In the genomic region with DNA sequence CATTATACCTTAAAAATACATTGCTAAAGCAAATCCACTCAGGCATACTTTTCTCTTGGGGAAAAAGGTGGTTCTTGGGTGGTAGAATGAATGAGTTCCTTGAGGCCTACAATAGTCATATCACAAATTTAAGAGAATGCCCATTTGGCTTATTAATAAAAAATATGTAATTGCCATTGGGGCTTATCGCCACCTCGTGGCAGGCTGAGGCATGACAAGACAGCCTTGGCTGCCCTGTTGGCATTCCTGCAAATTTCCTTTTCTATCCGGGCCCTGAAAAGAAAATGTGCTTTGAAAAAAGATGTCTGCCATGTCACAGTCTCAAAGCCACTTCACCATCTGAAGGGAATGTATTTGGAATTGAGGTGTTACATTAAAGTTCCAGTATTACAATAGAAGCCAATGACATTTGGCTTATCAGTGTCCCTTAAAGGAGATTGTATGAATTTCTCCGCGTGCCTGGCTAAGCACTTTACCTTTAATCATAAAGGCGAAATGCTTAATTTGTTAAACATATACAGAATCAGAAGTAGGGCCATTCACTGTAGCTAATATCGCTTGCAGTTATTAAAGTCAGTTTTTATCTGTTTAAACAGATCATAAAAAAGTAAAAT, we compare ENCODE assay signal across 8 cellular contexts.
DNase-seq lines count a peak whose midpoint lies in the region; ATAC-seq and TF ChIP-seq lines count a peak whose summit lies in the region.

No MANE protein-coding gene starts in this region.

- dilution Hi-C loops in mammary epithelial cell (cut with HindIII; ENCODE audit: low sequenced_read_pairs), result no loop called here

- no peaks in the 10 kb centered on the region for H3K27me3 ChIP-seq in mammary epithelial cell (ENCODE audit: insufficient read depth, low read length)

- no peaks in the 10 kb centered on the region for H3K36me3 ChIP-seq in mammary epithelial cell (ENCODE audit: insufficient read depth, low read length)

- intact Hi-C loops in mammary epithelial cell (cut with micrococcal nuclease), result loop anchor here (1.0 to 10.0 kb wide), 3 partner anchors 68 to 252 kb away; no protein-coding TSS in a partner anchor

- H3K9ac ChIP-seq in mammary epithelial cell (ENCODE audit: insufficient read depth, low read length), result no peak overlapping the region

- H3K4me3 ChIP-seq in mammary epithelial cell (replicated peaks in 1 of 3; ENCODE audit: insufficient read depth in 1 of 3, low read depth in 2 of 3, low read length in 3 of 3), result no peak overlapping the region

- 37% methylated on average over 7 of the region's 7 CpGs for WGBS in mammary epithelial cell (ENCODE audit: low coverage, missing lambda C conversion rate)

- CTCF ChIA-PET in mammary epithelial cell (lab: Charles Lee; ENCODE audit: low non-redundant PET), result interaction anchor here (0.7 kb wide), 1 partner anchor 1386 kb away, joined by 3 read pairs; no protein-coding TSS in a partner anchor

- H4K20me1 ChIP-seq in mammary epithelial cell (ENCODE audit: insufficient read depth, low read length), result no peaks in the 10 kb centered on the region

- no TSS peak for BruUV-seq in mammary epithelial cell (replicated peaks; lab: Mats Ljungman, UMichigan)

- no peak overlapping the region for H2AFZ ChIP-seq in mammary epithelial cell (ENCODE audit: low read depth, low read length)

- DNase-seq in AG08395 (ENCODE audit: low spot score) (peak; percentile 58), SK-N-DZ (ENCODE audit: low spot score) (peak; percentile 42), mammary epithelial cell (no peak), left lobe of liver (ENCODE audit: low spot score) (no peak)
- DNase-seq in stimulated activated naive CD4-positive, alpha-beta T cell treated with Interleukin-2 at 50 U/mL for 16 hours (lab: John Stamatoyannopoulos, UW), result peak; percentile 8

- in situ Hi-C loops in mammary epithelial cell (cut with MboI; ENCODE audit: low sequenced_read_pairs in 2 of 2), result no loop called here

- H3K79me2 ChIP-seq in mammary epithelial cell (ENCODE audit: insufficient read depth, low read length), result no peaks in the 10 kb centered on the region

- no peak overlapping the region for H3K4me2 ChIP-seq in mammary epithelial cell (ENCODE audit: insufficient read depth, low read depth, low read length)

- TF ChIP-seq CTCF in GM12874 (IDR thresholded peaks at IDR 0.05; ENCODE audit: insufficient read depth, low read depth, low read length), result peak; percentile 85
- peak; percentile 84 to 89 for TF ChIP-seq CTCF in mammary epithelial cell (conservative IDR thresholded peaks at IDR 0.05 in 1 of 2, IDR thresholded peaks at IDR 0.05 in 1 of 2; ENCODE audit: extremely low read depth in 1 of 2, insufficient read depth in 1 of 2, low read depth in 1 of 2, low read length in 2 of 2)

- no peak overlapping the region for H3K27ac ChIP-seq in mammary epithelial cell (ENCODE audit: insufficient read depth, low read depth, low read length)

- H3K4me1 ChIP-seq in mammary epithelial cell (ENCODE audit: insufficient read depth, low read length), result no peaks in the 10 kb centered on the region

- ATAC-seq in left lobe of liver (peak; percentile 76), GM18868 (IDR thresholded peaks at IDR 0.05; ENCODE audit: unreplicated experiment) (no peak), GM21381 (IDR thresholded peaks at IDR 0.05; ENCODE audit: unreplicated experiment) (no peak)

- H3K9me3 ChIP-seq in mammary epithelial cell (replicated peaks; ENCODE audit: insufficient read depth, low read length), result no peaks in the 10 kb centered on the region

Comparison
In these comparisons a context has a peak if more than half of its experiments do, and no peak if none do; other contexts are left out.
1. DNase-seq: peak in AG08395 (single experiment), SK-N-DZ (single experiment) and stimulated activated naive CD4-positive, alpha-beta T cell treated with Interleukin-2 at 50 U/mL for 16 hours (single experiment); none in mammary epithelial cell (single experiment) and left lobe of liver (single experiment).